Comparison of ENCODE assay signal across 21 cellular contexts in the genomic region with DNA sequence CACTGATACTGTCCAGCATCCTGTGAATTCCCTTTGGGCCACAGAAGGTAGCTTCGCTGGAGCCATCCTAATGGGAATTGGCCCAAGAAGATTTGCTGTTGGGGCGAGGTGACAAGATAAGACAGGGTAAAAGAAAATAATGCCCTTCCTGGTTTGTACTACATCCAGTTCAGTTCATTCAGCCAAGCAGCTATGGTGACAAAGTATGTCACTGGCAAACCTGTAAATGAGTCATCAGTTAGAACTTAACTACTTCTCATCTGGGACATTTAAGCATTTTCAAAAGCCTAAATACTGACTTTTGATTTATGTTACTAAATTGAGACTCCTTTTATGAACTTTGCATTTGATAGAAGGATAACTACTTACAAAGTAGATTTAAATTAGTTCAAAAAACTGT. TPM values are rescaled to one million over a fixed set of nuclear protein-coding genes. Genes with fewer than 3 reads are reported as not detected.
DNase-seq lines count a peak whose midpoint lies in the region; ATAC-seq, FAIRE-seq and TF ChIP-seq lines count a peak whose summit lies in the region.
"Had no signal": no experiment of that assay in that cellular context is flagged by ENCODE, and none has a peak within 500 bp of the region (broad histone marks: within the 10 kb centered on the region; RNA-seq: fewer than 3 reads in every experiment).

No MANE protein-coding gene starts in this region.

- H3K27ac ChIP-seq in breast epithelium = no peak overlapping the region
- peak overlapping the region; percentile 42 for H3K27ac ChIP-seq in epithelial cell of prostate
- H3K27ac ChIP-seq: cardiac muscle cell, left ventricle myocardium inferior, Peyer's patch, transverse colon had no signal

- H3K4me1 Mint-ChIP-seq in MCF 10A (ENCODE audit: insufficient read depth, unreplicated experiment) = peaks cover 37% of the 10 kb centered on the region

- FAIRE-seq in RCC 7860 (lab: Jason Lieb, UNC) = peak; percentile 85
- no peak for FAIRE-seq in H54 (lab: Jason Lieb, UNC)
- FAIRE-seq: endometrium, GM12891 had no signal

- no TSS peak for BruUV-seq in MCF 10A (replicated peaks; lab: Mats Ljungman, UMichigan)

- TF ChIP-seq CTCF in MCF 10A (IDR thresholded peaks at IDR 0.05; ENCODE audit: unreplicated experiment) (no peak), breast epithelium (IDR thresholded peaks at IDR 0.05) (no peak), BE2C (IDR thresholded peaks at IDR 0.05; ENCODE audit: low read depth, low read length) (no peak)

- H3K36me3 ChIP-seq in breast epithelium (no peaks in the 10 kb centered on the region), BE2C (no peaks in the 10 kb centered on the region)
- H3K36me3 ChIP-seq: cardiac muscle cell, left ventricle myocardium inferior, Peyer's patch, transverse colon had no signal

- DNase-seq in MCF 10A (ENCODE audit: unreplicated experiment) (peak; percentile 52), breast epithelium (ENCODE audit: low spot score in 2 of 2) (no peak), RCC 7860 (ENCODE audit: low spot score) (peak; percentile 57), epithelial cell of prostate (ENCODE audit: low read depth, low spot score) (no peak), left ventricle myocardium superior (no peak), H54 (ENCODE audit: insufficient read length, low spot score) (no peak), BE2C (no peak), globus pallidus (ENCODE audit: low spot score) (no peak)
- DNase-seq: activated CD4-positive, alpha-beta T cell treated with anti-CD3 and anti-CD28 coated beads, Interleukin-2, amount 50 U/mL, for 1 hour; AML-193; DMS79 treated with DMSO at 0.1 percent for 48 hours; hypothalamus; left ventricle myocardium inferior; NCI-H1436 treated with DMSO at 0.1 percent for 48 hours; NCI-H524 treated with DMSO at 0.1 percent for 48 hours; Peyer's patch; transverse colon had no signal

- CTCF ChIA-PET in MCF 10A (lab: Yijun Ruan, JAX) = interaction anchor here (0.7 to 1.3 kb wide), 10 partner anchors 9 to 270 kb away, joined by 3 to 7 read pairs (median 3); no protein-coding TSS in a partner anchor

- peak overlapping the region; percentile 85 for H3K27ac Mint-ChIP-seq in MCF 10A (ENCODE audit: low read depth, unreplicated experiment)

- H3K4me1 ChIP-seq in breast epithelium (no peaks in the 10 kb centered on the region), BE2C (no peaks in the 10 kb centered on the region)
- H3K4me1 ChIP-seq: left ventricle myocardium inferior, Peyer's patch, transverse colon had no signal

- no peaks in the 10 kb centered on the region for H3K36me3 Mint-ChIP-seq in MCF 10A (ENCODE audit: insufficient read depth, unreplicated experiment)
- H3K36me3 Mint-ChIP-seq: naive thymus-derived CD4-positive, alpha-beta T cell had no signal

- H3K9me3 ChIP-seq in breast epithelium (no peaks in the 10 kb centered on the region), BE2C (no peaks in the 10 kb centered on the region)
- H3K9me3 ChIP-seq: left ventricle myocardium inferior, Peyer's patch, transverse colon had no signal

- no peak overlapping the region for H3K4me3 ChIP-seq in breast epithelium
- no peak overlapping the region for H3K4me3 ChIP-seq in BE2C (ENCODE audit: low read depth, low read length)
- H3K4me3 ChIP-seq: cardiac muscle cell, left ventricle myocardium inferior, Peyer's patch, transverse colon had no signal

- no peak for TF ChIP-seq POLR2A in breast epithelium (IDR thresholded peaks at IDR 0.05)
- TF ChIP-seq POLR2A in H54 (IDR thresholded peaks at IDR 0.05; ENCODE audit: low read depth, low read length) = no peak

- no peaks in the 10 kb centered on the region for H3K27me3 ChIP-seq in breast epithelium
- no peaks in the 10 kb centered on the region for H3K27me3 ChIP-seq in BE2C
- H3K27me3 ChIP-seq: cardiac muscle cell, Peyer's patch, transverse colon had no signal

- H3K4me3 Mint-ChIP-seq in MCF 10A (ENCODE audit: unreplicated experiment) = no peak overlapping the region

- H3K9me3 Mint-ChIP-seq in MCF 10A (ENCODE audit: unreplicated experiment) = no peaks in the 10 kb centered on the region

- no peaks in the 10 kb centered on the region for H3K27me3 Mint-ChIP-seq in MCF 10A (ENCODE audit: insufficient read depth, unreplicated experiment)

- intact Hi-C loops in MCF 10A (cut with micrococcal nuclease) = no loop called here
- intact Hi-C loops in breast epithelium (cut with DNase I; ENCODE audit: low total_unique reads) = no loop called here
- intact Hi-C loops in left ventricle myocardium superior (cut with micrococcal nuclease) = no loop called here

- ATAC-seq in left ventricle myocardium superior = no peak

- POLR2A ChIA-PET in MCF 10A (lab: Yijun Ruan, JAX) = interaction anchor here (0.7 to 6.1 kb wide), 24 partner anchors 9 to 909 kb away, joined by 3 to 60 read pairs (median 5); partner anchors contain the start of genes CHML, FH and OPN3

RNA-seq across cellular contexts. Expression of gene WDR64, which starts 54.2 kb away (rescaled TPM):
- total RNA-seq in MCF 10A (2022) = not detected in 2 replicates
- total RNA-seq in breast epithelium = not detected
- total RNA-seq in left ventricle myocardium superior = not detected
- polyA plus RNA-seq in BE2C (2012; ENCODE audit: insufficient read depth, insufficient read length, low read depth) = not detected
- total RNA-seq: cardiac muscle cell, left ventricle myocardium inferior, Peyer's patch, transverse colon had no signal
- polyA plus RNA-seq: cardiac muscle cell had no signal

Comparison
In these comparisons a context has a peak if more than half of its experiments do, and no peak if none do; other contexts are left out.
1. DNase-seq: peak in MCF 10A (single experiment) and RCC 7860 (single experiment); none in breast epithelium (0 of 2), epithelial cell of prostate (single experiment), left ventricle myocardium superior (single experiment), H54 (single experiment), BE2C (single experiment) and globus pallidus (single experiment).